In genomic region chr13:89066868-89067466, GRCh38 we compare ENCODE assay signal across 8 cellular contexts.
DNase-seq lines count a peak whose midpoint lies in the region; TF ChIP-seq lines count a peak whose summit lies in the region.

No MANE protein-coding gene starts in this region.

- H3K4me1 ChIP-seq in Peyer's patch, result no peaks in the 10 kb centered on the region

- no peaks in the 10 kb centered on the region for H3K36me3 ChIP-seq in Peyer's patch

- no peaks in the 10 kb centered on the region for H3K4me1 Mint-ChIP-seq in activated naive CD4-positive, alpha-beta T cell treated with anti-CD3 and anti-CD28 coated beads for 36 hours (ENCODE audit: low read depth)

- peak in 4 of 6 experiments; percentile 11 to 53 (median 48) for TF ChIP-seq CTCF in Peyer's patch (IDR thresholded peaks at IDR 0.05)
- TF ChIP-seq CTCF in epithelial cell of esophagus (IDR thresholded peaks at IDR 0.05; ENCODE audit: insufficient read depth, low read depth, low read length, missing control alignments), result peak; percentile 83

- no peaks in the 10 kb centered on the region for H3K36me3 Mint-ChIP-seq in activated naive CD4-positive, alpha-beta T cell treated with anti-CD3 and anti-CD28 coated beads for 36 hours (ENCODE audit: low read depth)

- peak; percentile 18 for DNase-seq in activated naive CD4-positive, alpha-beta T cell treated with anti-CD3 and anti-CD28 coated beads for 36 hours
- DNase-seq in activated naive CD4-positive, alpha-beta T cell treated with anti-CD3 and anti-CD28 coated beads, Interleukin-2, amount 50 U/mL, for 16 hours, result no peak
- DNase-seq in HT1080 (ENCODE audit: low read depth) (peak; percentile 34), Peyer's patch (no peak), epithelial cell of esophagus (ENCODE audit: low read depth) (peak; percentile 77), non-pigmented ciliary epithelial cell (ENCODE audit: low read depth) (peak; percentile 17), NCI-H2029 (lab: John Stamatoyannopoulos, UW) (no peak)
- no peak for DNase-seq in activated effector memory CD4-positive, alpha-beta T cell treated with Interleukin-2 at 50 U/mL for 16 hours

- H3K4me3 ChIP-seq in Peyer's patch (no peak overlapping the region), epithelial cell of esophagus (ENCODE audit: low read length) (no peak overlapping the region)

- peaks cover 3% of the 10 kb centered on the region for H3K9me3 Mint-ChIP-seq in activated naive CD4-positive, alpha-beta T cell treated with anti-CD3 and anti-CD28 coated beads for 36 hours

- H3K27ac Mint-ChIP-seq in activated naive CD4-positive, alpha-beta T cell treated with anti-CD3 and anti-CD28 coated beads for 36 hours, result no peak overlapping the region

- TF ChIP-seq POLR2A in Peyer's patch (IDR thresholded peaks at IDR 0.05), result no peak

- H3K4me3 Mint-ChIP-seq in activated naive CD4-positive, alpha-beta T cell treated with anti-CD3 and anti-CD28 coated beads for 36 hours, result no peak overlapping the region

- H3K27me3 Mint-ChIP-seq in activated naive CD4-positive, alpha-beta T cell treated with anti-CD3 and anti-CD28 coated beads for 36 hours (ENCODE audit: low read depth), result no peaks in the 10 kb centered on the region

- no peaks in the 10 kb centered on the region for H3K9me3 ChIP-seq in Peyer's patch

- CTCF ChIA-PET in activated naive CD4-positive, alpha-beta T cell treated with anti-CD3 and anti-CD28 coated beads for 36 hours (lab: Charles Lee), result interaction anchor here (0.9 kb wide), 2 partner anchors 8 to 28 kb away, joined by 3 read pairs; no protein-coding TSS in a partner anchor

- H3K27ac ChIP-seq in Peyer's patch, result no peak overlapping the region

- intact Hi-C loops in activated naive CD4-positive, alpha-beta T cell treated with anti-CD3 and anti-CD28 coated beads for 36 hours (cut with micrococcal nuclease), result loop anchor here (5.0 to 10.0 kb wide), 2 partner anchors 1062 to 1395 kb away; partner anchors contain the start of gene SLITRK5

- H3K27me3 ChIP-seq in Peyer's patch, result no peaks in the 10 kb centered on the region

Comparison
In these comparisons a context has a peak if more than half of its experiments do, and no peak if none do; other contexts are left out.
1. DNase-seq: peak in activated naive CD4-positive, alpha-beta T cell treated with anti-CD3 and anti-CD28 coated beads for 36 hours (single experiment), HT1080 (single experiment), epithelial cell of esophagus (single experiment) and non-pigmented ciliary epithelial cell (single experiment); none in activated naive CD4-positive, alpha-beta T cell treated with anti-CD3 and anti-CD28 coated beads, Interleukin-2, amount 50 U/mL, for 16 hours (single experiment), Peyer's patch (0 of 3), NCI-H2029 (single experiment) and activated effector memory CD4-positive, alpha-beta T cell treated with Interleukin-2 at 50 U/mL for 16 hours (single experiment).